2 cellular contexts compared by ENCODE assay signal in the genomic region with DNA sequence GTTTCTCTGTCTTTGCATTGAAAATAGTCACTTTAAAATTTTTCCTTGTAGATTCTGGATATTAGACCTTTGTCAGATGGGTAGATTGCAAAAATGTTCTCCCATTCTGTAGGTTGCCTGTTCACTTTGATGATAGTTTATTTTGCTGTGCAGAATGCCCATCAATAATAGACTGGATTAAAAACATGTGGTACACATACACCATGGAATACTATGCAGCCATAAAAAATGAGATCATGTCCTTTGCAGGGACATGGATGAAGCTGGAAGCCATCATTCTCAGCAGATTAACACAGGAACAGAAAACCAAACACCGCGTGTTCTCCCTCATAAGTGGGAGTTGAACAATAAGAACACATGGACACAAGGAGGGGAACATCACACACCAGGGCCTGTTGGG.
ATAC-seq and TF ChIP-seq lines count a peak whose summit lies in the region.
"Not testable (repeated sequence)": the region's sequence is repeated elsewhere in the genome, so short reads cannot be mapped to it uniquely, and the experiment has no call there.

No MANE protein-coding gene starts in this region.

- ATAC-seq in SK-N-SH treated with all-trans-retinoic acid at 6 μM for 48 hours, result not testable (repeated sequence)

- H3K27ac ChIP-seq in HEK293 (ENCODE audit: extremely low read depth, low read depth, low read length), result not testable (repeated sequence)

- peaks cover 11% of the 10 kb centered on the region for H3K4me1 ChIP-seq in HEK293 (ENCODE audit: control insufficient read depth, insufficient read depth, low read length)

- not testable (repeated sequence) for H3K9me3 ChIP-seq in HEK293 (ENCODE audit: control insufficient read depth, insufficient read depth, low read depth, low read length)

- CTCF ChIA-PET in HEK293 (lab: Yijun Ruan, JAX), result not testable (repeated sequence)

- not testable (repeated sequence) for H3K36me3 ChIP-seq in HEK293 (ENCODE audit: control insufficient read depth in 2 of 2, insufficient read depth in 1 of 2, low read length in 2 of 2)

- POLR2A ChIA-PET in HEK293 (lab: Yijun Ruan, JAX), result not testable (repeated sequence)

- TF ChIP-seq CTCF in HEK293 (tag by site-specific recombination; IDR thresholded peaks at IDR 0.05), result not testable (repeated sequence)

- not testable (repeated sequence) for H3K4me3 ChIP-seq in HEK293 (ENCODE audit: low read depth, low read length)

TF ChIP-seq in HEK293, 187 proteins besides CTCF, POLR2A, EP300 and RAD21:
- TF ChIP-seq ZNF146 (tag by site-specific recombination; IDR thresholded peaks at IDR 0.05), result peak; percentile 75
- TF ChIP-seq, protein P1, sequence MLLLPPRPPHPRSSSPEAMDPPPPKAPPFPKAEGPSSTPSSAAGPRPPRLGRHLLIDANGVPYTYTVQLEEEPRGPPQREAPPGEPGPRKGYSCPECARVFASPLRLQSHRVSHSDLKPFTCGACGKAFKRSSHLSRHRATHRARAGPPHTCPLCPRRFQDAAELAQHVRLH (tag by site-specific recombination; IDR thresholded peaks at IDR 0.05), result 0 out of 2 replicates have a peak, but pooled peaks have one; percentile 13

TF ChIP-seq in SK-N-SH treated with all-trans-retinoic acid at 6 μM for 48 hours, 23 proteins besides CTCF, POLR2A, EP300 and RAD21:
- peak; percentile 79 for TF ChIP-seq ZNF8 (CRISPR knock-in tag; IDR thresholded peaks at IDR 0.05)
